ENCODE assay signal across 8 cellular contexts in the genomic region with DNA sequence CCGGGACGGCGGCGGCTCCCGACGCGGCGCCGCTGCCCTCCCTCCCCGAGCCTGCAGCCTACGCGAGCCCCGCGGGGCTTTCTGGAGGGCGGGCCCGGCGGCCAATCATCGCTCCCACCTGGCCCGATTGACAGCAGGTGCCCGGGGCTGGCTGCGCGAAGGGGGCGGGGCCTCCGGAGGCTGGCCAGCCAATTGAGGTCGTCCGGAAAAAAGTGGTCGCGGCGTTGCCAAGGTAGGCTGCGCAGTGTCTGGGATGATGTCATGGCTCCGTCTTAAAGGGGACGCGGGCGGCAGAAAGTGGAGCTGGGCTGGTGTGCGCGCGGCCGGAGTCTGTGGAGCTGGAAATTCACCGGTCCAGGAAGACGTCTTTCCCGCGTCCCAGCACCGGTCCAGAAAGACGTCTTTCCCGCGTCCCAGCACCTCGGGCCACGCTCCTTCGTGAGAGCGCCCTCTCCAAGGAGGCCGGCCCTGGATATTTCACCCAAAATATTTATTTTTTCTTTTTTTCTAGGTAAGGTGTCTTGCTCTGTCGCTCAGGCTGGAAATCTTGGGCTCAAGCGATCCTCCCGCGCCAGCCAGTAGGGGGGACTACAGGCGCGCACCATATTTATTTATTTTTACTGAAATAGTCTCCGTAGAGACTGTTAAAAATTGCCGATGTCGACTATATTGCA. TPM values are rescaled to one million over a fixed set of nuclear protein-coding genes. Genes with fewer than 3 reads are reported as not detected.
DNase-seq lines count a peak whose midpoint lies in the region; ATAC-seq and TF ChIP-seq lines count a peak whose summit lies in the region.

ACTR1B (minus strand) TSS at position 83 of the 674 bp plus-strand sequence. CDS start 154 bp downstream, outside the sequence.

- peak; percentile 61 for TF ChIP-seq POLR2A in GM18505 (IDR thresholded peaks at IDR 0.05; ENCODE audit: borderline replicate concordance, extremely low read depth, insufficient read depth, insufficient read length)
- TF ChIP-seq POLR2A in uterus (IDR thresholded peaks at IDR 0.05): peak; percentile 90 to 97

- no peaks in the 10 kb centered on the region for H3K9me3 ChIP-seq in ascending aorta
- no peaks in the 10 kb centered on the region for H3K9me3 ChIP-seq in right cardiac atrium (ENCODE audit: control insufficient read depth, low read length)
- no peaks in the 10 kb centered on the region for H3K9me3 ChIP-seq in uterus

- H3K4me3 ChIP-seq in ascending aorta: peak within 1 kb of the TSS; percentile 78 to 96
- H3K4me3 ChIP-seq in right cardiac atrium (ENCODE audit: low read length): peak within 1 kb of the TSS; percentile 90
- peak within 1 kb of the TSS; percentile 77 to 81 for H3K4me3 ChIP-seq in uterus

- peaks cover 19% of the 10 kb centered on the region for H3K36me3 Mint-ChIP-seq in T-helper 2 cell treated with Interferon-gamma antibody and Interleukin-4, amounts not matched to agents 5 μg/mL and 100 μg/mL, for 36 hours (ENCODE audit: low read depth)

- DNase-seq in NCI-H1930 (lab: John Stamatoyannopoulos, UW) (peak; percentile 97), ascending aorta (ENCODE audit: low spot score in 2 of 2) (peak; percentile 93 to 99), right cardiac atrium (peak; percentile 97 to 99 (median 99)), pulmonary artery endothelial cell (ENCODE audit: low read depth, low spot score) (peak; percentile 96), uterus (peak; percentile 98)
- peak; percentile 99 for DNase-seq in T-helper 2 cell treated with Interferon-gamma antibody and Interleukin-4, amounts not matched to agents 5 μg/mL and 100 μg/mL, for 36 hours (ENCODE audit: low spot score)

- H3K27me3 Mint-ChIP-seq in T-helper 2 cell treated with Interferon-gamma antibody and Interleukin-4, amounts not matched to agents 5 μg/mL and 100 μg/mL, for 36 hours (ENCODE audit: low read depth): no peaks in the 10 kb centered on the region

- ATAC-seq in GM18505 (IDR thresholded peaks at IDR 0.05; ENCODE audit: unreplicated experiment) (peak; percentile 82), HG02973 (IDR thresholded peaks at IDR 0.05; ENCODE audit: unreplicated experiment) (peak; percentile 74), right cardiac atrium (peak; percentile 96)

- H3K4me1 ChIP-seq in ascending aorta: peaks cover 13 to 24% of the 10 kb centered on the region in 2 donors
- H3K4me1 ChIP-seq in right cardiac atrium (ENCODE audit: control insufficient read depth, insufficient read depth, low read length): peaks cover 3% of the 10 kb centered on the region
- H3K4me1 ChIP-seq in uterus: peaks cover 0 to 19% of the 10 kb centered on the region in 2 donors

- no peaks in the 10 kb centered on the region for H3K9me3 Mint-ChIP-seq in T-helper 2 cell treated with Interferon-gamma antibody and Interleukin-4, amounts not matched to agents 5 μg/mL and 100 μg/mL, for 36 hours

- H3K4me3 Mint-ChIP-seq in T-helper 2 cell treated with Interferon-gamma antibody and Interleukin-4, amounts not matched to agents 5 μg/mL and 100 μg/mL, for 36 hours: peak within 1 kb of the TSS; percentile 94

- H3K36me3 ChIP-seq in ascending aorta: peaks cover 6 to 11% of the 10 kb centered on the region in 2 donors
- no peaks in the 10 kb centered on the region for H3K36me3 ChIP-seq in uterus

- no peaks in the 10 kb centered on the region for H3K27me3 ChIP-seq in ascending aorta
- no peaks in the 10 kb centered on the region for H3K27me3 ChIP-seq in right cardiac atrium (ENCODE audit: control insufficient read depth, insufficient read depth)
- no peaks in the 10 kb centered on the region for H3K27me3 ChIP-seq in uterus

- under 1% methylated on average over 60 of the region's 60 CpGs for WGBS in right cardiac atrium

- TF ChIP-seq CTCF in ascending aorta (IDR thresholded peaks at IDR 0.05) (peak; percentile 57 to 68 (median 61)), uterus (IDR thresholded peaks at IDR 0.05) (peak; percentile 17 to 71 (median 57))

- H3K27ac ChIP-seq in ascending aorta (peak within 1 kb of the TSS; percentile 94 to 95), right cardiac atrium (ENCODE audit: low read length) (peak within 1 kb of the TSS; percentile 97), uterus (peak within 1 kb of the TSS; percentile 98 to 99)

- peak within 1 kb of the TSS; percentile 97 for H3K27ac Mint-ChIP-seq in T-helper 2 cell treated with Interferon-gamma antibody and Interleukin-4, amounts not matched to agents 5 μg/mL and 100 μg/mL, for 36 hours

- H3K4me1 Mint-ChIP-seq in T-helper 2 cell treated with Interferon-gamma antibody and Interleukin-4, amounts not matched to agents 5 μg/mL and 100 μg/mL, for 36 hours (ENCODE audit: low read depth): peaks cover 23% of the 10 kb centered on the region

- intact Hi-C loops in ascending aorta (cut with DNase I) (loop anchor here (1.0 to 10.0 kb wide), 6 partner anchors 19 to 1491 kb away; partner anchors contain the start of genes CIAO1, LIPT1, TMEM127 and TMEM131), right cardiac atrium (cut with DNase I) (loop anchor here in 2 of 4 donors (2.0 kb wide), 1 partner anchor 17 kb away; the partner anchor contains the start of gene COX5B (in 2 of the 2)), uterus (cut with DNase I; ENCODE audit: low total_unique reads) (no loop called here)

RNA-seq across cellular contexts. Expression of gene ACTR1B, which starts in this region (rescaled TPM):
- total RNA-seq in ascending aorta (125 TPM), right cardiac atrium (10 to 100 TPM; 60.0 to 71.5 (median 65.7) TPM), pulmonary artery endothelial cell (65.5 and 67.7 TPM in 2 replicates), uterus (10 to 100 TPM; 33.2 to 91.2 (median 69.3) TPM)
- 57.4 TPM for polyA plus RNA-seq in right cardiac atrium

Comparison
In these comparisons a context has a peak if more than half of its experiments do, and no peak if none do; other contexts are left out.
1. Peak in every context shown above with its lines: DNase-seq, ATAC-seq, H3K4me3 ChIP-seq and H3K27ac ChIP-seq.